Comparison of ENCODE assay signal across 30 cellular contexts in the genomic region with DNA sequence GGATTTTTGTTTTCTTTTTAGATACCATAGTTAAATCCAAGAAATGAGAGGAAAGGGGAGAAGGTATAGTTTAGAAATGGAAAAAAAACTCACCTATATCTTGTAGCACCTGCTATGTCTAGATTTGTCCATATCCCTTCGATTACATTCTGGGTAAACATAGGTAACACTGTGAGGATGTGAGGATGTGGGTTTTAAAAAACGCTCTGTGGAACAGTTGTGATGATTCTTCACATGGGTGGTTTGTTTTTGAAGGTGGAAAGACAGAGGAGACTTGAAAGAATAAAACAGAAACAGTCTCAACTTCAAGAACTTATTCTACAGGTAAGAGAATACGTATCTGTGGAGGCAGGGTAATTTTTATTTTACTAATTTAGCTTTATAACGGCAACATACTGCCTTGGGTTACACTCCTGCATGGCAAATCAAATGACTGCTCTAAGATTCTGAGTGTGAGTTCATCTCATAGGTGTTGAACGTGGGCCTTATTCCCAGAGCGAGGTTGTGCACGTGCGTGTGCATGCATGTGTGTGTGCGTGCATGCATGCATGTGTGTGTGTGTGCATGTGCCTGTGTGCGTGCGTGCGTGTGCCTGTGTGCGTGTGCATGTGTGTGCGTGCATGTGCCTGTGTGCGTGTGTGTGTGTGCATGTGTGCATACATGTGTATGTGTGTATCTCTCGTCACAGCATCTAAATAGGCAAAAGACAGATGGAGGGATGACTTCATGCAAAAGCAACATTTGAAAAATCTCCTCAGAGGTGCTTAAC. TPM values are rescaled to one million over a fixed set of nuclear protein-coding genes. Genes with fewer than 3 reads are reported as not detected.
A peak's percentile ranks its signal among the peaks of the same experiment; 100 is the strongest.
DNase-seq lines count a peak whose midpoint lies in the region; ATAC-seq and TF ChIP-seq lines count a peak whose summit lies in the region.
"Had no signal": no experiment of that assay in that cellular context is flagged by ENCODE, and none has a peak within 500 bp of the region (broad histone marks: within the 10 kb centered on the region; RNA-seq: fewer than 3 reads in every experiment).

No MANE protein-coding gene starts in this region.

- H3K27me3 Mint-ChIP-seq in activated T-cell treated with anti-CD3 and anti-CD28 coated beads, Interleukin-2, amount 50 U/mL, for 24 hours: no peaks in the 10 kb centered on the region
- no peaks in the 10 kb centered on the region for H3K27me3 Mint-ChIP-seq in chondrocyte (ENCODE audit: low read depth)
- peaks cover 3% of the 10 kb centered on the region for H3K27me3 Mint-ChIP-seq in glutamatergic neuron (ENCODE audit: unreplicated experiment)
- H3K27me3 Mint-ChIP-seq: B cell had no signal

- no peak for TF ChIP-seq POLR2A in tibial nerve (IDR thresholded peaks at IDR 0.05)

- peak overlapping the region; percentile 56 for H3K27ac Mint-ChIP-seq in activated T-cell treated with anti-CD3 and anti-CD28 coated beads, Interleukin-2, amount 50 U/mL, for 24 hours
- no peak overlapping the region for H3K27ac Mint-ChIP-seq in chondrocyte (ENCODE audit: unreplicated experiment)
- no peak overlapping the region for H3K27ac Mint-ChIP-seq in glutamatergic neuron (ENCODE audit: unreplicated experiment)
- H3K27ac Mint-ChIP-seq: B cell had no signal

- peaks cover 0 to 99% of the 10 kb centered on the region in 2 experiments; a peak in 2 of 3 replicates for H3K36me3 ChIP-seq in HEK293 (ENCODE audit: control insufficient read depth in 2 of 2, insufficient read depth in 1 of 2, low read length in 2 of 2)
- peaks cover 0 to 90% (median 12%) of the 10 kb centered on the region in 3 donors for H3K36me3 ChIP-seq in tibial nerve

- no peak for DNase-seq in activated T-cell treated with anti-CD3 and anti-CD28 coated beads, Interleukin-2, amount 50 U/mL, for 24 hours
- no peak for DNase-seq in activated T-cell treated with anti-CD3 and anti-CD28 coated beads, Interleukin-2, amount 50 U/mL, for 1 hour
- DNase-seq in chondrocyte (ENCODE audit: low spot score): peak; percentile 26
- DNase-seq in sciatic nerve (ENCODE audit: low spot score): peak; percentile 10
- no peak for DNase-seq in glutamatergic neuron
- DNase-seq in tibial nerve (ENCODE audit: low spot score in 2 of 2): no peak
- DNase-seq in NCI-H1417 treated with DMSO at 0.1 percent for 48 hours (lab: John Stamatoyannopoulos, UW): no peak
- DNase-seq: activated T-cell treated with anti-CD3 and anti-CD28 coated beads, Interleukin-2, amount 50 U/mL, for 48 hours; COR-L47; gastrocnemius medialis; hippocampal formation; left colon; mesendoderm; NCI-H1105; NCI-H2029; NCI-H226; nucleus accumbens; SIG-M5; stimulated activated naive CD4-positive, alpha-beta T cell treated with Interleukin-2 at 50 U/mL for 16 hours; SW 1271; thyroid gland had no signal

- H3K9me3 ChIP-seq in HEK293 (ENCODE audit: control insufficient read depth, insufficient read depth, low read depth, low read length): no peaks in the 10 kb centered on the region
- H3K9me3 ChIP-seq in tibial nerve: no peaks in the 10 kb centered on the region
- H3K9me3 ChIP-seq: gastrocnemius medialis, psoas muscle, thyroid gland had no signal

- ATAC-seq in sciatic nerve: no peak
- ATAC-seq: activated CD4-positive, CD25-positive, alpha-beta regulatory T cell treated with anti-CD3 and anti-CD28 coated beads, Interleukin-2, amount 50 U/mL, for 24 hours; gastrocnemius medialis; K562; left colon; Panc1; psoas muscle had no signal

- H3K4me3 ChIP-seq in HEK293 (ENCODE audit: low read depth, low read length) (no peak overlapping the region), tibial nerve (no peak overlapping the region)
- H3K4me3 ChIP-seq: gastrocnemius medialis, K562, psoas muscle, thyroid gland had no signal

- no peaks in the 10 kb centered on the region for H3K9me3 Mint-ChIP-seq in activated T-cell treated with anti-CD3 and anti-CD28 coated beads, Interleukin-2, amount 50 U/mL, for 24 hours
- H3K9me3 Mint-ChIP-seq in chondrocyte (ENCODE audit: low read depth) (no peaks in the 10 kb centered on the region), glutamatergic neuron (ENCODE audit: unreplicated experiment) (peaks cover 13% of the 10 kb centered on the region)

- TF ChIP-seq CTCF in HEK293 (tag by site-specific recombination; IDR thresholded peaks at IDR 0.05): no peak
- no peak for TF ChIP-seq CTCF in chondrocyte (IDR thresholded peaks at IDR 0.05)
- TF ChIP-seq CTCF in glutamatergic neuron (IDR thresholded peaks at IDR 0.05; ENCODE audit: partially characterized antibody, unreplicated experiment): no peak
- no peak for TF ChIP-seq CTCF in tibial nerve (IDR thresholded peaks at IDR 0.05)

- H3K4me3 Mint-ChIP-seq in activated T-cell treated with anti-CD3 and anti-CD28 coated beads, Interleukin-2, amount 50 U/mL, for 24 hours: no peak overlapping the region
- H3K4me3 Mint-ChIP-seq in chondrocyte (ENCODE audit: unreplicated experiment): no peak overlapping the region
- no peak overlapping the region for H3K4me3 Mint-ChIP-seq in glutamatergic neuron (ENCODE audit: unreplicated experiment)
- H3K4me3 Mint-ChIP-seq: B cell had no signal

- intact Hi-C loops in sciatic nerve (cut with DNase I): no loop called here

- no peak for TF ChIP-seq EP300 in tibial nerve (IDR thresholded peaks at IDR 0.05)

- H3K4me1 Mint-ChIP-seq in activated T-cell treated with anti-CD3 and anti-CD28 coated beads, Interleukin-2, amount 50 U/mL, for 24 hours (ENCODE audit: low read depth): peaks cover 31% of the 10 kb centered on the region
- H3K4me1 Mint-ChIP-seq in chondrocyte (ENCODE audit: low read depth): no peaks in the 10 kb centered on the region
- peaks cover 19% of the 10 kb centered on the region for H3K4me1 Mint-ChIP-seq in glutamatergic neuron (ENCODE audit: low read depth, unreplicated experiment)
- H3K4me1 Mint-ChIP-seq: B cell had no signal

- no peaks in the 10 kb centered on the region for H3K27me3 ChIP-seq in tibial nerve
- H3K27me3 ChIP-seq: gastrocnemius medialis, thyroid gland had no signal

- POLR2A ChIA-PET in HEK293 (lab: Yijun Ruan, JAX): no interaction called here

- H3K4me1 ChIP-seq in HEK293 (ENCODE audit: control insufficient read depth, insufficient read depth, low read length) (no peaks in the 10 kb centered on the region), tibial nerve (no peaks in the 10 kb centered on the region)
- H3K4me1 ChIP-seq: gastrocnemius medialis, psoas muscle, thyroid gland had no signal

- H3K27ac ChIP-seq in HEK293 (ENCODE audit: extremely low read depth, low read depth, low read length): no peak overlapping the region
- H3K27ac ChIP-seq in tibial nerve: no peak overlapping the region
- H3K27ac ChIP-seq: gastrocnemius medialis, psoas muscle, thyroid gland had no signal

- peaks cover 96% of the 10 kb centered on the region for H3K36me3 Mint-ChIP-seq in activated T-cell treated with anti-CD3 and anti-CD28 coated beads, Interleukin-2, amount 50 U/mL, for 24 hours (ENCODE audit: low read depth)
- H3K36me3 Mint-ChIP-seq in chondrocyte (ENCODE audit: low read depth) (peaks cover 55% of the 10 kb centered on the region), glutamatergic neuron (ENCODE audit: unreplicated experiment) (peaks cover 26% of the 10 kb centered on the region)

- CTCF ChIA-PET in HEK293 (lab: Yijun Ruan, JAX): no interaction called here

- 94 to 95% methylated on average over 16 of the region's 16 CpGs for WGBS in tibial nerve, 2 donors

TF ChIP-seq in HEK293, 187 proteins besides CTCF, POLR2A, EP300 and RAD21 (continues in another document):
- TF ChIP-seq, protein P1, sequence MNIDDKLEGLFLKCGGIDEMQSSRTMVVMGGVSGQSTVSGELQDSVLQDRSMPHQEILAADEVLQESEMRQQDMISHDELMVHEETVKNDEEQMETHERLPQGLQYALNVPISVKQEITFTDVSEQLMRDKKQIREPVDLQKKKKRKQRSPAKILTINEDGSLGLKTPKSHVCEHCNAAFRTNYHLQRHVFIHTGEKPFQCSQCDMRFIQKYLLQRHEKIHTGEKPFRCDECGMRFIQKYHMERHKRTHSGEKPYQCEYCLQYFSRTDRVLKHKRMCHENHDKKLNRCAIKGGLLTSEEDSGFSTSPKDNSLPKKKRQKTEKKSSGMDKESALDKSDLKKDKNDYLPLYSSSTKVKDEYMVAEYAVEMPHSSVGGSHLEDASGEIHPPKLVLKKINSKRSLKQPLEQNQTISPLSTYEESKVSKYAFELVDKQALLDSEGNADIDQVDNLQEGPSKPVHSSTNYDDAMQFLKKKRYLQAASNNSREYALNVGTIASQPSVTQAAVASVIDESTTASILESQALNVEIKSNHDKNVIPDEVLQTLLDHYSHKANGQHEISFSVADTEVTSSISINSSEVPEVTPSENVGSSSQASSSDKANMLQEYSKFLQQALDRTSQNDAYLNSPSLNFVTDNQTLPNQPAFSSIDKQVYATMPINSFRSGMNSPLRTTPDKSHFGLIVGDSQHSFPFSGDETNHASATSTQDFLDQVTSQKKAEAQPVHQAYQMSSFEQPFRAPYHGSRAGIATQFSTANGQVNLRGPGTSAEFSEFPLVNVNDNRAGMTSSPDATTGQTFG (tag by site-specific recombination; IDR thresholded peaks at IDR 0.05; ENCODE audit: borderline replicate concordance): no peak
- peak; percentile 12 for TF ChIP-seq ZBTB26 (tag by site-specific recombination; optimal IDR thresholded peaks at IDR 0.05)

RNA-seq across cellular contexts. Expression of gene ATP4B, which starts 23.5 kb away (rescaled TPM):
- total RNA-seq in chondrocyte: not detected in 3 replicates
- total RNA-seq in sciatic nerve: not detected
- total RNA-seq in glutamatergic neuron (ENCODE audit: unreplicated experiment): not detected
- total RNA-seq in tibial nerve: not detected
- total RNA-seq: B cell, dermis microvascular lymphatic vessel endothelial cell, gastrocnemius medialis, K562, left colon, M059J, myocyte, psoas muscle, thyroid gland had no signal

RNA-seq across cellular contexts. Expression of gene GRK1, which starts 32.6 kb away (rescaled TPM):
- 0.07 TPM in 1 of 3 replicates, not detected in the others for total RNA-seq in chondrocyte
- 0.09 TPM for total RNA-seq in sciatic nerve
- total RNA-seq in glutamatergic neuron (ENCODE audit: unreplicated experiment): 1.2 TPM
- not detected for total RNA-seq in tibial nerve
- total RNA-seq: B cell, dermis microvascular lymphatic vessel endothelial cell, M059J, myocyte had no signal

RNA-seq across cellular contexts. Expression of gene TFDP1, which starts 49.9 kb away (rescaled TPM):
- total RNA-seq in chondrocyte (52.8 to 76.0 TPM (median 54.3 TPM) in 3 replicates), sciatic nerve (36.1 TPM), glutamatergic neuron (ENCODE audit: unreplicated experiment) (62.0 TPM), tibial nerve (10 to 100 TPM; 19.2 to 45.3 (median 34.1) TPM)

Comparison
In these comparisons a context has a peak if more than half of its experiments do, and no peak if none do; other contexts are left out.
1. DNase-seq: peak in chondrocyte (single experiment) and sciatic nerve (single experiment); none in activated T-cell treated with anti-CD3 and anti-CD28 coated beads, Interleukin-2, amount 50 U/mL, for 24 hours (single experiment), activated T-cell treated with anti-CD3 and anti-CD28 coated beads, Interleukin-2, amount 50 U/mL, for 1 hour (single experiment), glutamatergic neuron (single experiment), tibial nerve (0 of 2) and NCI-H1417 treated with DMSO at 0.1 percent for 48 hours (single experiment).